Comparison of ENCODE assay signal across 8 cellular contexts in the genomic region with DNA sequence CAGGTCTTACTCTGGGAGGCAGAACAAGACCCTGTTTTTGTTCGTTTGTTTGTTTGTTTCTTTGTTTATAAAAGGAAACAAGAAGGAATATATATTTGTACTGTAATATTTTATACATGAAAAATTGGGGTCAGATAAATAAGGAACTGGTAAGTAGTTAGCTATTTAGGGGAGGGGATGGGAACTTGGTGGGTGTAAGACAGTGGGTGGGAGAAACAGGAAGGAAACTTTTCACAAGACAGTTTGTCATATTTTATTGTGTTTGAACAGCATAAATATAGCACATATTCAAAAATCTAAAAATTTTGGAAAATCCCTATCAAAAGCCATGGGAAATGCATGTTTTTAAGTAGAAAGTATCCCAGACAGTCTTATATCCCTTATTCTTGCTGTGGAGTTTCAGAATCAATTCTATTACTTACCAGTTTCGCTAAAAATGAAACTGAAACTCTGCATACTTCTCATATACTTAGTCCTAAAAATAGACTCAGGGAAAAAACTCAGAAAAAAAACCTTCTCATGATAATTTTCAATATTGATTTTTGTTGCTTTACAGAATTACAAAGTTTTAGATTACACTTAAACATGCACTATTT. TPM values are rescaled to one million over a fixed set of nuclear protein-coding genes. Genes with fewer than 3 reads are reported as not detected.
A peak's percentile ranks its signal among the peaks of the same experiment; 100 is the strongest.
DNase-seq lines count a peak whose midpoint lies in the region; ATAC-seq and TF ChIP-seq lines count a peak whose summit lies in the region.

No MANE protein-coding gene starts in this region.

- peaks cover 40% of the 10 kb centered on the region for H3K4me1 ChIP-seq in CD8-positive, alpha-beta T cell (ENCODE audit: insufficient read depth, low read length)
- H3K4me1 ChIP-seq in esophagus muscularis mucosa (peaks cover 0 to 10% (median 5%) of the 10 kb centered on the region in 4 donors), uterus (no peaks in the 10 kb centered on the region)

- no peak for TF ChIP-seq EP300 in esophagus muscularis mucosa (IDR thresholded peaks at IDR 0.05)

- no peaks in the 10 kb centered on the region for H3K27me3 Mint-ChIP-seq in CD8-positive, alpha-beta T cell (ENCODE audit: low read depth)

- no peaks in the 10 kb centered on the region for H3K27me3 ChIP-seq in CD8-positive, alpha-beta T cell (ENCODE audit: insufficient read depth, low read length)
- no peaks in the 10 kb centered on the region for H3K27me3 ChIP-seq in esophagus muscularis mucosa
- H3K27me3 ChIP-seq in uterus: no peaks in the 10 kb centered on the region

- peaks cover 3% of the 10 kb centered on the region for H3K36me3 Mint-ChIP-seq in CD8-positive, alpha-beta T cell

- intact Hi-C loops in CD8-positive, alpha-beta T cell (cut with DNase I, micrococcal nuclease): no loop called here
- intact Hi-C loops in esophagus muscularis mucosa (cut with DNase I) (no loop called here), uterus (cut with DNase I; ENCODE audit: low total_unique reads) (no loop called here)

- ATAC-seq in CD8-positive, alpha-beta T cell: peak; percentile 16
- ATAC-seq in GM21360 (IDR thresholded peaks at IDR 0.05; ENCODE audit: unreplicated experiment) (peak; percentile 72), GM19023 (IDR thresholded peaks at IDR 0.05; ENCODE audit: unreplicated experiment) (no peak)

- no peak for DNase-seq in CD8-positive, alpha-beta T cell
- DNase-seq in KBM-7: peak; percentile 19
- no peak for DNase-seq in esophagus muscularis mucosa (ENCODE audit: extremely low spot score)
- no peak for DNase-seq in uterus
- no peak for DNase-seq in RKO (ENCODE audit: low spot score)
- DNase-seq in NCI-H345 (lab: John Stamatoyannopoulos, UW): no peak

- peaks cover 50% of the 10 kb centered on the region for H3K4me1 Mint-ChIP-seq in CD8-positive, alpha-beta T cell (ENCODE audit: low read depth)

- no peaks in the 10 kb centered on the region for H3K9me3 ChIP-seq in CD8-positive, alpha-beta T cell (ENCODE audit: low read length)
- peaks cover 0 to 9% (median 4%) of the 10 kb centered on the region in 4 donors for H3K9me3 ChIP-seq in esophagus muscularis mucosa
- no peaks in the 10 kb centered on the region for H3K9me3 ChIP-seq in uterus

- CTCF ChIA-PET in CD8-positive, alpha-beta T cell (lab: Charles Lee): no interaction called here

- WGBS in esophagus muscularis mucosa: 30% methylated on average over 2 of the region's 2 CpGs

- TF ChIP-seq POLR2A in esophagus muscularis mucosa (IDR thresholded peaks at IDR 0.05; ENCODE audit: low read depth) (no peak), uterus (IDR thresholded peaks at IDR 0.05) (no peak)

- peak overlapping the region; percentile 78 for H3K4me3 Mint-ChIP-seq in CD8-positive, alpha-beta T cell

- POLR2A ChIA-PET in CD8-positive, alpha-beta T cell (lab: Charles Lee): interaction anchor here (0.6 to 6.2 kb wide), 2 partner anchors 22 to 99 kb away, joined by 3 to 50 read pairs; partner anchors contain the start of gene RASGEF1B

- H3K9me3 Mint-ChIP-seq in CD8-positive, alpha-beta T cell: peaks cover 3% of the 10 kb centered on the region

- in situ Hi-C loops in KBM-7 (cut with MboI; ENCODE audit: low pct_unique_long_range_greater_than_20kb, low sequenced_read_pairs): no loop called here

- H3K27ac Mint-ChIP-seq in CD8-positive, alpha-beta T cell: peak overlapping the region; percentile 93

- TF ChIP-seq CTCF in CD8-positive, alpha-beta T cell (IDR thresholded peaks at IDR 0.05): no peak
- TF ChIP-seq CTCF in esophagus muscularis mucosa (IDR thresholded peaks at IDR 0.05) (no peak), uterus (IDR thresholded peaks at IDR 0.05) (no peak)

- H3K36me3 ChIP-seq in CD8-positive, alpha-beta T cell (ENCODE audit: insufficient read depth, low read length): no peaks in the 10 kb centered on the region
- H3K36me3 ChIP-seq in esophagus muscularis mucosa: no peaks in the 10 kb centered on the region
- no peaks in the 10 kb centered on the region for H3K36me3 ChIP-seq in uterus

- H3K27ac ChIP-seq in CD8-positive, alpha-beta T cell (ENCODE audit: low read depth, low read length): peak overlapping the region; percentile 7
- H3K27ac ChIP-seq in esophagus muscularis mucosa (replicated peaks in 1 of 4): peak overlapping the region in 3 of 4 donors; percentile 1 to 16 (median 14)
- peak overlapping the region; percentile 24 to 25 for H3K27ac ChIP-seq in uterus

- peak overlapping the region; percentile 12 for H3K4me3 ChIP-seq in CD8-positive, alpha-beta T cell (ENCODE audit: low read depth, low read length)
- H3K4me3 ChIP-seq in esophagus muscularis mucosa: peak overlapping the region; percentile 21 to 34 (median 32)
- no peak overlapping the region for H3K4me3 ChIP-seq in uterus

RNA-seq across cellular contexts. Expression of gene RASGEF1B, which starts 22.3 kb away (rescaled TPM):
- total RNA-seq in CD8-positive, alpha-beta T cell: 100 to 1,000 TPM; 103 to 110 TPM
- total RNA-seq in esophagus muscularis mucosa (10 to 100 TPM in 1 of 4 donors, 1 to 10 TPM in 3; 5.2 to 18.6 (median 6.2) TPM), uterus (10 to 100 TPM in 2 of 4 donors, 1 to 10 TPM in 1, under 1 TPM in 1; 0.77 to 25.9 (median 12.2) TPM)

Comparison
In these comparisons a context has a peak if more than half of its experiments do, and no peak if none do; other contexts are left out.
1. H3K4me3 ChIP-seq: peak in CD8-positive, alpha-beta T cell (single experiment) and esophagus muscularis mucosa (4 of 4); none in uterus (0 of 2).
2. Peak in every context shown above with its lines, with median percentiles within 50 percentile points of each other: H3K27ac ChIP-seq.